ENCODE assay signal across 12 cellular contexts in genomic region chr2:239977111-239977510, GRCh38. TPM values are rescaled to one million over a fixed set of nuclear protein-coding genes. Genes with fewer than 3 reads are reported as not detected.
"Had no signal": no experiment of that assay in that cellular context is flagged by ENCODE, and none has a peak within 500 bp of the region (broad histone marks: within the 10 kb centered on the region; RNA-seq: fewer than 3 reads in every experiment).

No MANE protein-coding gene starts in this region.

- H3K4me1 ChIP-seq: HAP-1 had no signal

- ATAC-seq: HCT116, HepG2 had no signal

- H3K4me3 ChIP-seq: GM23248, HAP-1 had no signal

- DNase-seq: GM23248, GOT3, H7, HFFc6, KBM-7 had no signal

- H3K9me3 ChIP-seq: HAP-1 had no signal

- H3K27ac ChIP-seq: HL-60 had no signal

RNA-seq across cellular contexts. Expression of gene OR6B2, which starts 53.1 kb away (rescaled TPM):
- total RNA-seq: GM23248, H4, H7, HepG2, HFFc6, HT1080 had no signal
- polyA plus RNA-seq: GM23248, HepG2, IgD-negative memory B cell had no signal
